24 cellular contexts compared by ENCODE assay signal in genomic region chr3:160050019-160050418, GRCh38.
DNase-seq lines count a peak whose midpoint lies in the region; ATAC-seq and TF ChIP-seq lines count a peak whose summit lies in the region.
"Had no signal": no experiment of that assay in that cellular context is flagged by ENCODE, and none has a peak within 500 bp of the region (broad histone marks: within the 10 kb centered on the region; RNA-seq: fewer than 3 reads in every experiment).

No MANE protein-coding gene starts in this region.

- WGBS in hepatocyte (ENCODE audit: low lambda C conversion rate, missing lambda C conversion rate) = 86% methylated on average over 4 of the region's 4 CpGs

- ATAC-seq in left lung (peak; percentile 47), GM19455 (IDR thresholded peaks at IDR 0.05; ENCODE audit: unreplicated experiment) (no peak), Right ventricle myocardium inferior (no peak)
- ATAC-seq: CD8-positive, alpha-beta T cell; GM12878 had no signal

- no peaks in the 10 kb centered on the region for H3K9me3 Mint-ChIP-seq in nephron progenitor cell
- H3K9me3 Mint-ChIP-seq: CD4-positive, CD25-positive, alpha-beta regulatory T cell; CD8-positive, alpha-beta T cell; HFFc6 had no signal

- H3K4me2 ChIP-seq in hepatocyte = no peak overlapping the region
- H3K4me2 ChIP-seq: A549 had no signal

- H3K27me3 Mint-ChIP-seq in nephron progenitor cell (ENCODE audit: low read depth, poor library complexity) = peaks cover 10% of the 10 kb centered on the region

- H3K9me2 ChIP-seq in hepatocyte (replicated peaks; ENCODE audit: insufficient read depth) = no peaks in the 10 kb centered on the region

- intact Hi-C loops in left lung (cut with DNase I) (no loop called here), Right ventricle myocardium inferior (cut with DNase I) (no loop called here)

- H3K4me3 ChIP-seq in left lung = no peak overlapping the region
- no peak overlapping the region for H3K4me3 ChIP-seq in hepatocyte
- H3K4me3 ChIP-seq: A549; BLaER1 treated with 17β-estradiol and CSF1 and Interleukin-3, amounts not matched to agents 10 nM and 100 nM; GM12878; HAP-1 had no signal

- TF ChIP-seq CTCF in 22Rv1 (IDR thresholded peaks at IDR 0.05) = no peak
- TF ChIP-seq CTCF in VCaP (conservative IDR thresholded peaks at IDR 0.05) = no peak
- no peak for TF ChIP-seq CTCF in left lung (IDR thresholded peaks at IDR 0.05)
- TF ChIP-seq CTCF in nephron progenitor cell (IDR thresholded peaks at IDR 0.05) = no peak
- TF ChIP-seq CTCF in hepatocyte (IDR thresholded peaks at IDR 0.05; ENCODE audit: poor library complexity) = no peak

- peaks cover 32% of the 10 kb centered on the region for H3K4me1 Mint-ChIP-seq in nephron progenitor cell

- H3K4me3 Mint-ChIP-seq in nephron progenitor cell = no peak overlapping the region
- H3K4me3 Mint-ChIP-seq: CD4-positive, CD25-positive, alpha-beta regulatory T cell; CD8-positive, alpha-beta T cell; HFFc6 had no signal

- H2AFZ ChIP-seq in hepatocyte = no peak overlapping the region

- no peaks in the 10 kb centered on the region for H4K20me1 ChIP-seq in hepatocyte (ENCODE audit: insufficient read depth, poor library complexity, severe bottlenecking)
- H4K20me1 ChIP-seq: BLaER1 treated with 17β-estradiol and CSF1 and Interleukin-3, amounts not matched to agents 10 nM and 100 nM had no signal

- H3K27me3 ChIP-seq in left lung = no peaks in the 10 kb centered on the region
- no peaks in the 10 kb centered on the region for H3K27me3 ChIP-seq in hepatocyte
- H3K27me3 ChIP-seq: BE2C; BLaER1 treated with 17β-estradiol and CSF1 and Interleukin-3, amounts not matched to agents 10 nM and 100 nM had no signal

- H3K79me2 ChIP-seq in hepatocyte = no peaks in the 10 kb centered on the region

- H3K36me3 ChIP-seq in left lung (no peaks in the 10 kb centered on the region), hepatocyte (replicated peaks; ENCODE audit: insufficient read depth, low read depth) (no peaks in the 10 kb centered on the region)
- H3K36me3 ChIP-seq: BE2C; BLaER1 treated with 17β-estradiol and CSF1 and Interleukin-3, amounts not matched to agents 10 nM and 100 nM; HAP-1 had no signal

- no peak for DNase-seq in left lung
- no peak for DNase-seq in nephron progenitor cell
- no peak for DNase-seq in SW480 (ENCODE audit: low spot score)
- DNase-seq in hepatocyte (ENCODE audit: low spot score) = no peak
- no peak for DNase-seq in Right ventricle myocardium inferior (ENCODE audit: missing footprints)
- DNase-seq: 8988T; ACHN; AML-193; Caco-2; CD4-positive, CD25-positive, alpha-beta regulatory T cell; CD8-positive, alpha-beta T cell; DMS153; DND-41; GDM1; GOT3; HFFc6 had no signal

- peak overlapping the region; percentile 1 for H3K27ac Mint-ChIP-seq in nephron progenitor cell
- H3K27ac Mint-ChIP-seq: CD8-positive, alpha-beta T cell; HFFc6 had no signal

- H3K27ac ChIP-seq in 22Rv1 = peak overlapping the region; percentile 96
- H3K27ac ChIP-seq in VCaP = peak overlapping the region; percentile 86
- H3K27ac ChIP-seq in left lung = no peak overlapping the region
- no peak overlapping the region for H3K27ac ChIP-seq in hepatocyte
- H3K27ac ChIP-seq: A549 had no signal

- H3K4me1 ChIP-seq in left lung (no peaks in the 10 kb centered on the region), hepatocyte (ENCODE audit: insufficient read depth) (no peaks in the 10 kb centered on the region)
- H3K4me1 ChIP-seq: A549, Caco-2, HAP-1 had no signal

- H3K36me3 Mint-ChIP-seq in nephron progenitor cell (ENCODE audit: low read depth) = no peaks in the 10 kb centered on the region
- H3K36me3 Mint-ChIP-seq: CD4-positive, CD25-positive, alpha-beta regulatory T cell; CD8-positive, alpha-beta T cell had no signal

- H3K9me3 ChIP-seq in left lung (no peaks in the 10 kb centered on the region), hepatocyte (ENCODE audit: low read depth) (no peaks in the 10 kb centered on the region)
- H3K9me3 ChIP-seq: A549; BE2C; BLaER1 treated with 17β-estradiol and CSF1 and Interleukin-3, amounts not matched to agents 10 nM and 100 nM; Caco-2; HAP-1 had no signal

Comparison
In these comparisons a context has a peak if more than half of its experiments do, and no peak if none do; other contexts are left out.
1. H3K27ac ChIP-seq: peak in 22Rv1 (single experiment) and VCaP (single experiment); none in left lung (0 of 2) and hepatocyte (single experiment).